19 cellular contexts compared by ENCODE assay signal in genomic region chr11:110859240-110859835, GRCh38.
DNase-seq lines count a peak whose midpoint lies in the region; ATAC-seq, FAIRE-seq and TF ChIP-seq lines count a peak whose summit lies in the region.
"Had no signal": no experiment of that assay in that cellular context is flagged by ENCODE, and none has a peak within 500 bp of the region (broad histone marks: within the 10 kb centered on the region; RNA-seq: fewer than 3 reads in every experiment).

No MANE protein-coding gene starts in this region.

- no peak overlapping the region for H2BK5ac ChIP-seq in IMR-90 (ENCODE audit: low read depth, low read length, poor library complexity, severe bottlenecking)

- H3K36me3 ChIP-seq in IMR-90 (ENCODE audit: control insufficient read depth, insufficient read depth, low read length) (no peaks in the 10 kb centered on the region), K562 (ENCODE audit: control insufficient read depth, insufficient read depth, low read length) (no peaks in the 10 kb centered on the region), mucosa of descending colon (ENCODE audit: low read depth) (no peaks in the 10 kb centered on the region), transverse colon (no peaks in the 10 kb centered on the region)
- H3K36me3 ChIP-seq: SJCRH30 had no signal

- no peak overlapping the region for H3K56ac ChIP-seq in IMR-90 (ENCODE audit: extremely low read depth, insufficient read depth, low read length)

- H3K4me3 ChIP-seq in IMR-90 (ENCODE audit: insufficient read depth, low read depth, low read length) (no peak overlapping the region), K562 (no peak overlapping the region), mucosa of descending colon (no peak overlapping the region), transverse colon (no peak overlapping the region)
- H3K4me3 ChIP-seq: A549, GM23248, SJCRH30 had no signal

- no peaks in the 10 kb centered on the region for H3K79me2 ChIP-seq in K562 (ENCODE audit: control insufficient read depth, insufficient read depth, low read length)

- H3K14ac ChIP-seq in IMR-90 (replicated peaks; ENCODE audit: low read depth, low read length): no peak overlapping the region

- CTCF ChIA-PET in IMR-90 (lab: Yijun Ruan, JAX): interaction anchor here (1.2 kb wide), 1 partner anchor 17 kb away, joined by 3 read pairs; no protein-coding TSS in a partner anchor
- CTCF ChIA-PET in K562 (lab: Yijun Ruan, JAX; ENCODE audit: low intra/inter-chr PET ratio): no interaction called here

- H3K9me3 ChIP-seq in IMR-90 (ENCODE audit: control insufficient read depth, insufficient read depth, low read length) (no peaks in the 10 kb centered on the region), K562 (replicated peaks; ENCODE audit: control insufficient read depth, insufficient read depth, low read depth, low read length) (no peaks in the 10 kb centered on the region; the same call in 1 of the 2 replicates), mucosa of descending colon (no peaks in the 10 kb centered on the region), transverse colon (no peaks in the 10 kb centered on the region)
- H3K9me3 ChIP-seq: A549, SJCRH30 had no signal

- H4K91ac ChIP-seq in IMR-90 (ENCODE audit: insufficient read depth, low read depth, low read length): no peak overlapping the region

- no peak for TF ChIP-seq CTCF in IMR-90 (conservative IDR thresholded peaks at IDR 0.05; ENCODE audit: low read depth, low read length)
- no peak for TF ChIP-seq CTCF in K562 (IDR thresholded peaks at IDR 0.05 in 2 of 3, conservative IDR thresholded peaks at IDR 0.05 in 1 of 3; ENCODE audit: insufficient read depth in 2 of 3, low read depth in 1 of 3, low read length in 3 of 3)
- no peak for TF ChIP-seq CTCF in mucosa of descending colon (IDR thresholded peaks at IDR 0.05)
- no peak for TF ChIP-seq CTCF in transverse colon (IDR thresholded peaks at IDR 0.05)

- no peak overlapping the region for H3K23ac ChIP-seq in IMR-90 (ENCODE audit: low read depth, low read length)

- H2AFZ ChIP-seq in IMR-90 (replicated peaks; ENCODE audit: low read length, poor library complexity): no peak overlapping the region
- no peak overlapping the region for H2AFZ ChIP-seq in K562 (ENCODE audit: low read depth, low read length)
- H2AFZ ChIP-seq: GM23248 had no signal

- H4K20me1 ChIP-seq in IMR-90 (ENCODE audit: insufficient read depth, low read length): no peaks in the 10 kb centered on the region
- no peaks in the 10 kb centered on the region for H4K20me1 ChIP-seq in K562 (replicated peaks; ENCODE audit: control insufficient read depth, insufficient read depth, low read length)

- in situ Hi-C loops in IMR-90 (cut with MboI; ENCODE audit: low sequenced_read_pairs) (no loop called here), K562 (cut with MboI) (no loop called here), transverse colon (cut with MboI; ENCODE audit: low pct_ligation_motif_present in 1 of 4, low pct_unique_long_range_greater_than_20kb in 1 of 4, low sequenced_read_pairs in 3 of 4) (no loop called here)

- H3K9ac ChIP-seq in IMR-90 (ENCODE audit: low read depth, low read length) (no peak overlapping the region), K562 (ENCODE audit: insufficient read depth in 1 of 2, low read depth in 2 of 2, low read length in 2 of 2) (no peak overlapping the region)
- H3K9ac ChIP-seq: GM23248 had no signal

- H3K27me3 ChIP-seq in IMR-90 (ENCODE audit: control insufficient read depth, insufficient read depth, low read length) (no peaks in the 10 kb centered on the region; the same call in 1 of the 2 replicates), K562 (ENCODE audit: control insufficient read depth in 2 of 2, insufficient read depth in 2 of 2, low read length in 2 of 2) (no peaks in the 10 kb centered on the region), transverse colon (no peaks in the 10 kb centered on the region)
- H3K27me3 ChIP-seq: SJCRH30 had no signal

- POLR2A ChIA-PET in IMR-90 (lab: Charles Lee; ENCODE audit: unreplicated experiment): no interaction called here
- POLR2A ChIA-PET in K562 (lab: Yijun Ruan, JAX): no interaction called here

- TF ChIP-seq RAD21 in IMR-90 (IDR thresholded peaks at IDR 0.05; ENCODE audit: low read length) (no peak), K562 (CRISPR knock-in tag; conservative IDR thresholded peaks at IDR 0.05 in 1 of 2, IDR thresholded peaks at IDR 0.05 in 1 of 2) (no peak)

- TF ChIP-seq EP300 in K562 (IDR thresholded peaks at IDR 0.05; ENCODE audit: low read length) (no peak), transverse colon (IDR thresholded peaks at IDR 0.05; ENCODE audit: low read depth) (no peak)

- H3K27ac ChIP-seq in IMR-90 (ENCODE audit: insufficient read depth, low read length): no peak overlapping the region
- no peak overlapping the region for H3K27ac ChIP-seq in K562 (ENCODE audit: extremely low read depth, low read depth, low read length)
- peak overlapping the region; percentile 16 to 70 (median 62) for H3K27ac ChIP-seq in transverse colon
- H3K27ac ChIP-seq: A549, GM23248, SJCRH30 had no signal

- H3K4me1 ChIP-seq in IMR-90 (ENCODE audit: control insufficient read depth, insufficient read depth, low read length): peaks cover 13% of the 10 kb centered on the region
- H3K4me1 ChIP-seq in K562 (replicated peaks in 1 of 2; ENCODE audit: control insufficient read depth in 2 of 2, insufficient read depth in 2 of 2, low read length in 2 of 2): no peaks in the 10 kb centered on the region
- H3K4me1 ChIP-seq in mucosa of descending colon (ENCODE audit: low read depth): no peaks in the 10 kb centered on the region
- peaks cover 0 to 42% (median 19%) of the 10 kb centered on the region in 4 donors for H3K4me1 ChIP-seq in transverse colon
- H3K4me1 ChIP-seq: A549, SJCRH30 had no signal

- ATAC-seq in IMR-90 (ENCODE audit: low read depth): no peak
- ATAC-seq in K562: no peak
- ATAC-seq in mucosa of descending colon: peak; percentile 69
- ATAC-seq in GM21360 (IDR thresholded peaks at IDR 0.05; ENCODE audit: unreplicated experiment): no peak
- ATAC-seq in left lobe of liver: no peak
- ATAC-seq in GM19463 (IDR thresholded peaks at IDR 0.05; ENCODE audit: unreplicated experiment): no peak
- ATAC-seq: A549, Panc1 had no signal

- H3K18ac ChIP-seq in IMR-90 (ENCODE audit: low read depth, low read length): peak overlapping the region; percentile 18; the same call in 1 of the 2 replicates

- no peak overlapping the region for H2BK15ac ChIP-seq in IMR-90 (ENCODE audit: low read depth, low read length)

- no peak overlapping the region for H2BK20ac ChIP-seq in IMR-90 (ENCODE audit: low read depth, low read length)

- no TSS peak for BruUV-seq in IMR-90 (replicated peaks; lab: Mats Ljungman, UMichigan)
- BruUV-seq in K562 (replicated peaks; lab: Mats Ljungman, UMichigan): no TSS peak

- H2BK120ac ChIP-seq in IMR-90 (ENCODE audit: low read depth, low read length): no peak overlapping the region

- dilution Hi-C loops in IMR-90 (cut with HindIII; ENCODE audit: low sequenced_read_pairs, unreplicated experiment): no loop called here

- FAIRE-seq in K562 (lab: Jason Lieb, UNC): no peak
- FAIRE-seq: A549 had no signal

- H3K4me2 ChIP-seq in IMR-90 (ENCODE audit: low read depth, low read length) (no peak overlapping the region), K562 (ENCODE audit: insufficient read depth, low read length) (no peak overlapping the region)
- H3K4me2 ChIP-seq: A549 had no signal

- H3K9me1 ChIP-seq in IMR-90 (ENCODE audit: insufficient read depth, low read length): 0 out of 2 replicates have a peak, but pooled peaks cover 5% of the 10 kb centered on the region
- no peaks in the 10 kb centered on the region for H3K9me1 ChIP-seq in K562 (ENCODE audit: control insufficient read depth, insufficient read depth, low read length)

- DNase-seq in IMR-90 (no peak), K562 (ENCODE audit: extremely low read depth in 1 of 4, low spot score in 3 of 4) (no peak), mucosa of descending colon (peak in 1 of 3 donors; percentile 23), transverse colon (no peak), left lobe of liver (ENCODE audit: low spot score) (no peak)
- DNase-seq: DMS53, H9, HFFc6, KBM-7, NCI-H1092, NCI-H1436, NCI-H187 treated with DMSO at 0.1 percent for 48 hours, NCI-H2107, SJCRH30 had no signal

- TF ChIP-seq POLR2A in IMR-90 (IDR thresholded peaks at IDR 0.05; ENCODE audit: low read depth, low read length) (no peak), K562 (conservative IDR thresholded peaks at IDR 0.05) (no peak), transverse colon (IDR thresholded peaks at IDR 0.05) (no peak)

- 100% methylated on average over 2 of the region's 5 CpGs; no CpG with 5 or more reads in 1 of the 2 experiments for WGBS in IMR-90 (ENCODE audit: extremely low coverage in 2 of 2, insufficient read length in 1 of 2), 2 experiments
- WGBS in K562 (ENCODE audit: insufficient coverage, low coverage, missing lambda C conversion rate): 1% methylated on average over 5 of the region's 5 CpGs
- 51 to 55% methylated on average over 5 of the region's 5 CpGs for WGBS in transverse colon (ENCODE audit: low coverage in 1 of 2), 2 donors

- H2AK9ac ChIP-seq in IMR-90 (replicated peaks; ENCODE audit: low read depth, low read length, poor library complexity): no peak overlapping the region

- H2AK5ac ChIP-seq in IMR-90 (ENCODE audit: low read depth, low read length): no peak overlapping the region

- H4K5ac ChIP-seq in IMR-90 (ENCODE audit: low read depth, low read length): no peak overlapping the region

- no peaks in the 10 kb centered on the region for H3K79me1 ChIP-seq in IMR-90 (ENCODE audit: low read depth in 1 of 2, low read length in 2 of 2)

- no peak overlapping the region for H4K8ac ChIP-seq in IMR-90 (ENCODE audit: low read depth in 2 of 2, low read length in 2 of 2)

- intact Hi-C loops in IMR-90 (cut with micrococcal nuclease) (loop anchor here (5.0 to 10.0 kb wide), 2 partner anchors 145 to 373 kb away; partner anchors contain the start of gene ARHGAP20), K562 (cut with micrococcal nuclease) (no loop called here), mucosa of descending colon (cut with DNase I, micrococcal nuclease) (no loop called here), transverse colon (cut with DNase I; ENCODE audit: low total_unique reads) (no loop called here)

- H3K4ac ChIP-seq in IMR-90 (ENCODE audit: low read depth, low read length): no peak overlapping the region

TF ChIP-seq in IMR-90, 13 proteins besides CTCF, POLR2A, EP300 and RAD21 (continues in another document):
- TF ChIP-seq CHD1 (IDR thresholded peaks at IDR 0.05; ENCODE audit: low read depth, low read length): no peak

TF ChIP-seq in K562, 482 proteins besides CTCF, POLR2A, EP300 and RAD21:
- no peak for TF ChIP-seq HEY1 (CRISPR knock-in tag; IDR thresholded peaks at IDR 0.05; ENCODE audit: borderline replicate concordance)
- peak; percentile 94 for TF ChIP-seq ZNF239 (CRISPR knock-in tag; IDR thresholded peaks at IDR 0.05)
TF ChIP-seq in K562: peak in this region for 1.

Comparison
In these comparisons a context has a peak if more than half of its experiments do, and no peak if none do; other contexts are left out.
1. H3K27ac ChIP-seq: peak in transverse colon (4 of 4); none in IMR-90 (single experiment) and K562 (single experiment).